In the genomic region with DNA sequence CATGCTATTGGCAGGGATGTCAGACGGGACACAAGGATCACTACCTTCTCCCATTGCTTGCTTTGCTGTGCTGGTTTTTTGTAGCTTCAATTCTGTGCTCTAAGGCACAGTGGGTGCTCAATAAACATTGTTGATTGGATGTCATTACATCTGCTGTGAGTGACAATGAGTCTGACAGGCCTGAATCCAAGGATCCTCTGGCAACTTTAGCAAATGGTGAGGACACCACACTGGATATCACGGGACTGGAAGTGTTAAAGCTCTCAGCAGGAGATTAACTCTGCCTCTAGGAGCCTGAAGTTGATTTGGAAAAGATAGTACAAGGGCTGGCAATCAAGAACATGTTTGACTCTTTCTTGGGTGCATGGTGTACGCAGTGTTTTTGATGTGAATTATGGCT, we compare ENCODE assay signal across 16 cellular contexts.
"Had no signal": no experiment of that assay in that cellular context is flagged by ENCODE, and none has a peak within 500 bp of the region (broad histone marks: within the 10 kb centered on the region; RNA-seq: fewer than 3 reads in every experiment).

No MANE protein-coding gene starts in this region.

- H3K4me1 Mint-ChIP-seq: central memory CD8-positive, alpha-beta T cell; naive B cell; stimulated activated effector memory CD8-positive, alpha-beta T cell treated with anti-CD3 and anti-CD28 coated beads, Interleukin-12 subunit alpha, Interleukin-12 subunit beta, amount 100 ng/mL, for 72 hours had no signal

- H3K36me3 ChIP-seq: brain microvascular endothelial cell, neutrophil had no signal

- ATAC-seq: activated CD4-positive, CD25-positive, alpha-beta regulatory T cell treated with anti-CD3 and anti-CD28 coated beads, Interleukin-2, amount 50 U/mL, for 24 hours; left colon; stimulated activated effector memory CD8-positive, alpha-beta T cell treated with anti-CD3 and anti-CD28 coated beads, Interleukin-12 subunit alpha, Interleukin-12 subunit beta, amount 100 ng/mL, for 72 hours had no signal

- H3K9me3 ChIP-seq: neutrophil had no signal

- DNase-seq: activated CD4-positive, alpha-beta T cell treated with anti-CD3 and anti-CD28 coated beads, Interleukin-2, amount 50 U/mL, for 1 hour; activated naive CD4-positive, alpha-beta T cell treated with Interleukin-2 at 50 U/mL for 16 hours; activated T-cell treated with anti-CD3 and anti-CD28 coated beads for 4 hours; anterior cingulate cortex; brain microvascular endothelial cell; effector CD8-positive, alpha-beta T cell; foreskin melanocyte; head of caudate nucleus; left colon; naive B cell; T-helper 9 cell had no signal

- H3K27me3 Mint-ChIP-seq: central memory CD8-positive, alpha-beta T cell; naive B cell had no signal

- H3K36me3 Mint-ChIP-seq: naive B cell; stimulated activated effector memory CD8-positive, alpha-beta T cell treated with anti-CD3 and anti-CD28 coated beads, Interleukin-12 subunit alpha, Interleukin-12 subunit beta, amount 100 ng/mL, for 72 hours had no signal

- H3K27me3 ChIP-seq: brain microvascular endothelial cell, neutrophil had no signal

- H3K9me3 Mint-ChIP-seq: central memory CD8-positive, alpha-beta T cell; naive B cell; stimulated activated effector memory CD8-positive, alpha-beta T cell treated with anti-CD3 and anti-CD28 coated beads, Interleukin-12 subunit alpha, Interleukin-12 subunit beta, amount 100 ng/mL, for 72 hours had no signal

- H3K27ac ChIP-seq: brain microvascular endothelial cell, neutrophil had no signal

- H3K4me3 ChIP-seq: lung had no signal

- H3K4me3 Mint-ChIP-seq: central memory CD8-positive, alpha-beta T cell; naive B cell; stimulated activated effector memory CD8-positive, alpha-beta T cell treated with anti-CD3 and anti-CD28 coated beads, Interleukin-12 subunit alpha, Interleukin-12 subunit beta, amount 100 ng/mL, for 72 hours had no signal

- H3K27ac Mint-ChIP-seq: naive B cell; stimulated activated effector memory CD8-positive, alpha-beta T cell treated with anti-CD3 and anti-CD28 coated beads, Interleukin-12 subunit alpha, Interleukin-12 subunit beta, amount 100 ng/mL, for 72 hours had no signal
